ENCODE assay signal across 16 cellular contexts in the genomic region with DNA sequence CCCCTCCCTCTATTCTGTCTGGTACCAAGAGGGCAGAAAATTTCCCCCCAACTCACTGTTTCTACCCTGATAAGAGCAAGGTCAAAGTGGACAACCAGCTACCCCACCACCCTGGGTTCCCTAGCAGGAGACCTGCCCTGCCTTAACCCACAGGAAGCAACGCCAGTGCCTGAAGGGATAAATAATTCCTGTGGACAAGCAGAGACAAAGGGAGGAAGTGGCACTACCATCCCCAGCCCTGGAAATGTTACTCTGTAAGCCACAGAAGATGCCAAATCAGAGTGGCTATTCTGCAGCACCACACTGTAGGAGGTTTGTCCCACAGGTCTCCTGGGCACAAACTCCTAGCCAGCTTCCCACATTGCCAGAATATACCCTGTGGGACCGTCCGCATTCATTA.
DNase-seq lines count a peak whose midpoint lies in the region; ATAC-seq and TF ChIP-seq lines count a peak whose summit lies in the region.
"Had no signal": no experiment of that assay in that cellular context is flagged by ENCODE, and none has a peak within 500 bp of the region (broad histone marks: within the 10 kb centered on the region; RNA-seq: fewer than 3 reads in every experiment).

No MANE protein-coding gene starts in this region.

- no peaks in the 10 kb centered on the region for H3K9me3 ChIP-seq in transverse colon
- H3K9me3 ChIP-seq: BE2C, Caco-2 had no signal

- 67 to 90% methylated on average over 1 to 3 of the region's 3 CpGs for WGBS in transverse colon (ENCODE audit: low coverage in 1 of 2), 2 donors

- no peaks in the 10 kb centered on the region for H3K36me3 ChIP-seq in GM23338 (ENCODE audit: insufficient read depth)
- H3K36me3 ChIP-seq in transverse colon = no peaks in the 10 kb centered on the region
- H3K36me3 ChIP-seq: BE2C had no signal

- H3K27me3 Mint-ChIP-seq in GM23338 (ENCODE audit: insufficient read depth, low read depth, poor library complexity) = no peaks in the 10 kb centered on the region

- no peak overlapping the region for H3K27ac Mint-ChIP-seq in GM23338
- H3K27ac Mint-ChIP-seq: CD4-positive, CD25-positive, alpha-beta regulatory T cell; CD8-positive, alpha-beta memory T cell had no signal

- intact Hi-C loops in transverse colon (cut with DNase I; ENCODE audit: low total_unique reads) = no loop called here

- H3K9me2 ChIP-seq in GM23338 (ENCODE audit: insufficient read depth) = no peaks in the 10 kb centered on the region

- no peak for DNase-seq in GM23338 (ENCODE audit: low spot score)
- peak; percentile 58 for DNase-seq in M059J (ENCODE audit: low read depth)
- DNase-seq in dermis blood vessel endothelial cell = peak; percentile 39
- DNase-seq in fibroblast of pulmonary artery (ENCODE audit: low read depth) = peak; percentile 1
- DNase-seq in AG08396 (ENCODE audit: low spot score) = no peak
- no peak for DNase-seq in EL
- DNase-seq in transverse colon = no peak
- DNase-seq: 8988T; BE2C; C1 segment of cervical spinal cord; Caco-2; CD4-positive, CD25-positive, alpha-beta regulatory T cell; CD8-positive, alpha-beta memory T cell; GDM1; KG1 had no signal

- H3K4me1 Mint-ChIP-seq in GM23338 = no peaks in the 10 kb centered on the region
- H3K4me1 Mint-ChIP-seq: CD8-positive, alpha-beta memory T cell had no signal

- TF ChIP-seq CTCF in GM23338 (conservative IDR thresholded peaks at IDR 0.05; ENCODE audit: low read depth in 2 of 2) (no peak), fibroblast of pulmonary artery (IDR thresholded peaks at IDR 0.05; ENCODE audit: low read length, missing control alignments) (no peak), transverse colon (IDR thresholded peaks at IDR 0.05) (no peak)

- in situ Hi-C loops in transverse colon (cut with MboI; ENCODE audit: low pct_ligation_motif_present in 1 of 4, low pct_unique_long_range_greater_than_20kb in 1 of 4, low sequenced_read_pairs in 3 of 4) = no loop called here

- H3K4me2 ChIP-seq in GM23338 = no peak overlapping the region

- H3K27ac ChIP-seq in GM23338 (ENCODE audit: low read depth) (no peak overlapping the region), transverse colon (no peak overlapping the region)

- TF ChIP-seq EP300 in transverse colon (IDR thresholded peaks at IDR 0.05; ENCODE audit: low read depth) = no peak

- H3K4me1 ChIP-seq in GM23338 (ENCODE audit: insufficient read depth) (no peaks in the 10 kb centered on the region), transverse colon (no peaks in the 10 kb centered on the region)
- H3K4me1 ChIP-seq: BE2C, Caco-2 had no signal

- H3K9me3 Mint-ChIP-seq in GM23338 = no peaks in the 10 kb centered on the region
- H3K9me3 Mint-ChIP-seq: CD4-positive, CD25-positive, alpha-beta regulatory T cell; CD8-positive, alpha-beta memory T cell had no signal

- H3K4me3 Mint-ChIP-seq in GM23338 = no peak overlapping the region
- H3K4me3 Mint-ChIP-seq: CD4-positive, CD25-positive, alpha-beta regulatory T cell; CD8-positive, alpha-beta memory T cell had no signal

- peak overlapping the region; percentile 74 for H2AFZ ChIP-seq in GM23338

- no peaks in the 10 kb centered on the region for H3K36me3 Mint-ChIP-seq in GM23338 (ENCODE audit: low read depth)
- H3K36me3 Mint-ChIP-seq: CD4-positive, CD25-positive, alpha-beta regulatory T cell; CD8-positive, alpha-beta memory T cell had no signal

- no peak overlapping the region for H3K4me3 ChIP-seq in GM23338
- no peak overlapping the region for H3K4me3 ChIP-seq in fibroblast of pulmonary artery (replicated peaks; ENCODE audit: low read depth, low read length)
- H3K4me3 ChIP-seq in transverse colon = no peak overlapping the region

- ATAC-seq in GM23338 (no peak), HG03520 (IDR thresholded peaks at IDR 0.05; ENCODE audit: unreplicated experiment) (no peak)

- no peaks in the 10 kb centered on the region for H3K79me2 ChIP-seq in GM23338 (replicated peaks; ENCODE audit: insufficient read depth)

- no peaks in the 10 kb centered on the region for H3K27me3 ChIP-seq in GM23338 (ENCODE audit: insufficient read depth)
- no peaks in the 10 kb centered on the region for H3K27me3 ChIP-seq in transverse colon
- H3K27me3 ChIP-seq: BE2C had no signal

- no peaks in the 10 kb centered on the region for H4K20me1 ChIP-seq in GM23338 (replicated peaks; ENCODE audit: insufficient read depth)

- TF ChIP-seq POLR2A in transverse colon (IDR thresholded peaks at IDR 0.05) = no peak

- no peaks in the 10 kb centered on the region for H3F3A ChIP-seq in GM23338 (replicated peaks; ENCODE audit: low read depth)

TF ChIP-seq in GM23338, 12 proteins besides CTCF, POLR2A, EP300 and RAD21 (continues in another document):
- TF ChIP-seq, protein P1, sequence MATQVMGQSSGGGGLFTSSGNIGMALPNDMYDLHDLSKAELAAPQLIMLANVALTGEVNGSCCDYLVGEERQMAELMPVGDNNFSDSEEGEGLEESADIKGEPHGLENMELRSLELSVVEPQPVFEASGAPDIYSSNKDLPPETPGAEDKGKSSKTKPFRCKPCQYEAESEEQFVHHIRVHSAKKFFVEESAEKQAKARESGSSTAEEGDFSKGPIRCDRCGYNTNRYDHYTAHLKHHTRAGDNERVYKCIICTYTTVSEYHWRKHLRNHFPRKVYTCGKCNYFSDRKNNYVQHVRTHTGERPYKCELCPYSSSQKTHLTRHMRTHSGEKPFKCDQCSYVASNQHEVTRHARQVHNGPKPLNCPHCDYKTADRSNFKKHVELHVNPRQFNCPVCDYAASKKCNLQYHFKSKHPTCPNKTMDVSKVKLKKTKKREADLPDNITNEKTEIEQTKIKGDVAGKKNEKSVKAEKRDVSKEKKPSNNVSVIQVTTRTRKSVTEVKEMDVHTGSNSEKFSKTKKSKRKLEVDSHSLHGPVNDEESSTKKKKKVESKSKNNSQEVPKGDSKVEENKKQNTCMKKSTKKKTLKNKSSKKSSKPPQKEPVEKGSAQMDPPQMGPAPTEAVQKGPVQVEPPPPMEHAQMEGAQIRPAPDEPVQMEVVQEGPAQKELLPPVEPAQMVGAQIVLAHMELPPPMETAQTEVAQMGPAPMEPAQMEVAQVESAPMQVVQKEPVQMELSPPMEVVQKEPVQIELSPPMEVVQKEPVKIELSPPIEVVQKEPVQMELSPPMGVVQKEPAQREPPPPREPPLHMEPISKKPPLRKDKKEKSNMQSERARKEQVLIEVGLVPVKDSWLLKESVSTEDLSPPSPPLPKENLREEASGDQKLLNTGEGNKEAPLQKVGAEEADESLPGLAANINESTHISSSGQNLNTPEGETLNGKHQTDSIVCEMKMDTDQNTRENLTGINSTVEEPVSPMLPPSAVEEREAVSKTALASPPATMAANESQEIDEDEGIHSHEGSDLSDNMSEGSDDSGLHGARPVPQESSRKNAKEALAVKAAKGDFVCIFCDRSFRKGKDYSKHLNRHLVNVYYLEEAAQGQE (IDR thresholded peaks at IDR 0.05; ENCODE audit: unreplicated experiment) = no peak
- TF ChIP-seq CREB1 (CRISPR knock-in tag; IDR thresholded peaks at IDR 0.05; ENCODE audit: low read depth) = no peak

Comparison
In these comparisons a context has a peak if more than half of its experiments do, and no peak if none do; other contexts are left out.
1. DNase-seq: peak in M059J (single experiment), dermis blood vessel endothelial cell (single experiment) and fibroblast of pulmonary artery (single experiment); none in GM23338 (single experiment), AG08396 (single experiment), EL (single experiment) and transverse colon (single experiment).